9 cellular contexts compared by ENCODE assay signal in genomic region chr7:151851160-151851751, GRCh38. TPM values are rescaled to one million over a fixed set of nuclear protein-coding genes. Genes with fewer than 3 reads are reported as not detected.
DNase-seq lines count a peak whose midpoint lies in the region; ATAC-seq and TF ChIP-seq lines count a peak whose summit lies in the region.
"Had no signal": no experiment of that assay in that cellular context is flagged by ENCODE, and none has a peak within 500 bp of the region (broad histone marks: within the 10 kb centered on the region; RNA-seq: fewer than 3 reads in every experiment).

No MANE protein-coding gene starts in this region.

- POLR2A ChIA-PET in CD8-positive, alpha-beta T cell (lab: Charles Lee): interaction anchor here (1.1 kb wide), 1 partner anchor 24 kb away, joined by 3 read pairs; no protein-coding TSS in a partner anchor
- POLR2A ChIA-PET in activated CD8-positive, alpha-beta T cell treated with anti-CD3 and anti-CD28 coated beads, Interleukin-2, amount 10 ng/mL, durations not matched to agents 7 days and 5 days (lab: Charles Lee): interaction anchor here (1.0 kb wide), 1 partner anchor 13 kb away, joined by 3 read pairs; no protein-coding TSS in a partner anchor

- no peaks in the 10 kb centered on the region for H3K27me3 ChIP-seq in CD8-positive, alpha-beta T cell (ENCODE audit: insufficient read depth, low read length)
- H3K27me3 ChIP-seq in right cardiac atrium (ENCODE audit: control insufficient read depth, insufficient read depth) (no peaks in the 10 kb centered on the region), suprapubic skin (no peaks in the 10 kb centered on the region), SJCRH30 (no peaks in the 10 kb centered on the region)
- H3K27me3 ChIP-seq: ovary had no signal

- peak overlapping the region; percentile 56 for H3K4me3 Mint-ChIP-seq in CD8-positive, alpha-beta T cell
- H3K4me3 Mint-ChIP-seq in activated CD8-positive, alpha-beta T cell treated with anti-CD3 and anti-CD28 coated beads, Interleukin-2, amount 10 ng/mL, durations not matched to agents 7 days and 5 days: peak overlapping the region; percentile 53

- DNase-seq in CD8-positive, alpha-beta T cell: no peak
- peak; percentile 48 for DNase-seq in activated CD8-positive, alpha-beta T cell treated with anti-CD3 and anti-CD28 coated beads, Interleukin-2, amount 10 ng/mL, durations not matched to agents 7 days and 5 days
- peak in 2 of 3 donors; percentile 76 to 80 for DNase-seq in right cardiac atrium
- peak in 1 of 2 donors; percentile 72 for DNase-seq in suprapubic skin (ENCODE audit: low spot score in 2 of 2)
- no peak for DNase-seq in SJCRH30
- no peak for DNase-seq in NCI-H2227 (lab: John Stamatoyannopoulos, UW; ENCODE audit: unreplicated experiment)

- TF ChIP-seq EP300 in suprapubic skin (IDR thresholded peaks at IDR 0.05): no peak

- no peaks in the 10 kb centered on the region for H3K36me3 ChIP-seq in CD8-positive, alpha-beta T cell (ENCODE audit: insufficient read depth, low read length)
- H3K36me3 ChIP-seq in suprapubic skin: no peaks in the 10 kb centered on the region
- H3K36me3 ChIP-seq in SJCRH30: no peaks in the 10 kb centered on the region
- H3K36me3 ChIP-seq: ovary had no signal

- peaks cover 15% of the 10 kb centered on the region for H3K4me1 ChIP-seq in CD8-positive, alpha-beta T cell (ENCODE audit: insufficient read depth, low read length)
- H3K4me1 ChIP-seq in right cardiac atrium (ENCODE audit: control insufficient read depth, insufficient read depth, low read length) (no peaks in the 10 kb centered on the region), suprapubic skin (peaks cover 30% of the 10 kb centered on the region), SJCRH30 (no peaks in the 10 kb centered on the region)

- no peak for TF ChIP-seq POLR2A in suprapubic skin (IDR thresholded peaks at IDR 0.05)

- no peaks in the 10 kb centered on the region for H3K27me3 Mint-ChIP-seq in CD8-positive, alpha-beta T cell (ENCODE audit: low read depth)
- no peaks in the 10 kb centered on the region for H3K27me3 Mint-ChIP-seq in activated CD8-positive, alpha-beta T cell treated with anti-CD3 and anti-CD28 coated beads, Interleukin-2, amount 10 ng/mL, durations not matched to agents 7 days and 5 days (ENCODE audit: low read depth)

- intact Hi-C loops in CD8-positive, alpha-beta T cell (cut with DNase I, micrococcal nuclease): no loop called here
- intact Hi-C loops in right cardiac atrium (cut with DNase I): no loop called here

- peaks cover 5% of the 10 kb centered on the region for H3K36me3 Mint-ChIP-seq in CD8-positive, alpha-beta T cell
- no peaks in the 10 kb centered on the region for H3K36me3 Mint-ChIP-seq in activated CD8-positive, alpha-beta T cell treated with anti-CD3 and anti-CD28 coated beads, Interleukin-2, amount 10 ng/mL, durations not matched to agents 7 days and 5 days (ENCODE audit: low read depth)

- no peaks in the 10 kb centered on the region for H3K9me3 Mint-ChIP-seq in CD8-positive, alpha-beta T cell
- H3K9me3 Mint-ChIP-seq in activated CD8-positive, alpha-beta T cell treated with anti-CD3 and anti-CD28 coated beads, Interleukin-2, amount 10 ng/mL, durations not matched to agents 7 days and 5 days (ENCODE audit: insufficient read depth): no peaks in the 10 kb centered on the region

- peak; percentile 29 for ATAC-seq in CD8-positive, alpha-beta T cell
- peak; percentile 55 for ATAC-seq in HG03139 (IDR thresholded peaks at IDR 0.05; ENCODE audit: unreplicated experiment)
- peak; percentile 72 for ATAC-seq in activated CD8-positive, alpha-beta T cell treated with anti-CD3 and anti-CD28 coated beads, Interleukin-2, amount 10 ng/mL, durations not matched to agents 7 days and 5 days
- ATAC-seq in right cardiac atrium: peak; percentile 28 to 41
- ATAC-seq in GM21360 (IDR thresholded peaks at IDR 0.05; ENCODE audit: unreplicated experiment): no peak

- H3K4me3 ChIP-seq in CD8-positive, alpha-beta T cell (ENCODE audit: low read depth, low read length): no peak overlapping the region
- H3K4me3 ChIP-seq in right cardiac atrium (ENCODE audit: low read length): no peak overlapping the region
- H3K4me3 ChIP-seq in suprapubic skin: peak overlapping the region; percentile 25
- H3K4me3 ChIP-seq in SJCRH30: no peak overlapping the region
- H3K4me3 ChIP-seq: ovary had no signal

- CTCF ChIA-PET in CD8-positive, alpha-beta T cell (lab: Charles Lee): interaction anchor here (1.2 to 1.7 kb wide), 2 partner anchors 12 to 69 kb away, joined by 3 to 4 read pairs; no protein-coding TSS in a partner anchor
- CTCF ChIA-PET in activated CD8-positive, alpha-beta T cell treated with anti-CD3 and anti-CD28 coated beads, Interleukin-2, amount 10 ng/mL, durations not matched to agents 7 days and 5 days (lab: Charles Lee): interaction anchor here (0.8 to 1.9 kb wide), 4 partner anchors 11 to 91 kb away, joined by 3 to 6 read pairs (median 3); no protein-coding TSS in a partner anchor

- H3K9me3 ChIP-seq in CD8-positive, alpha-beta T cell (ENCODE audit: low read length): no peaks in the 10 kb centered on the region
- no peaks in the 10 kb centered on the region for H3K9me3 ChIP-seq in right cardiac atrium (ENCODE audit: control insufficient read depth, low read length)
- H3K9me3 ChIP-seq in suprapubic skin: no peaks in the 10 kb centered on the region
- no peaks in the 10 kb centered on the region for H3K9me3 ChIP-seq in SJCRH30 (replicated peaks)
- H3K9me3 ChIP-seq: ovary had no signal

- H3K27ac Mint-ChIP-seq in CD8-positive, alpha-beta T cell: no peak overlapping the region
- H3K27ac Mint-ChIP-seq in activated CD8-positive, alpha-beta T cell treated with anti-CD3 and anti-CD28 coated beads, Interleukin-2, amount 10 ng/mL, durations not matched to agents 7 days and 5 days: peak overlapping the region; percentile 24

- peaks cover 34% of the 10 kb centered on the region for H3K4me1 Mint-ChIP-seq in CD8-positive, alpha-beta T cell (ENCODE audit: low read depth)
- H3K4me1 Mint-ChIP-seq in activated CD8-positive, alpha-beta T cell treated with anti-CD3 and anti-CD28 coated beads, Interleukin-2, amount 10 ng/mL, durations not matched to agents 7 days and 5 days (ENCODE audit: low read depth): peaks cover 25% of the 10 kb centered on the region

- TF ChIP-seq CTCF in CD8-positive, alpha-beta T cell (IDR thresholded peaks at IDR 0.05): no peak
- TF ChIP-seq CTCF in suprapubic skin (IDR thresholded peaks at IDR 0.05): no peak

- 67% methylated on average over 16 of the region's 16 CpGs for WGBS in right cardiac atrium
- WGBS in suprapubic skin: 30% methylated on average over 16 of the region's 16 CpGs

- no peak overlapping the region for H3K27ac ChIP-seq in CD8-positive, alpha-beta T cell (ENCODE audit: low read depth, low read length)
- H3K27ac ChIP-seq in right cardiac atrium (ENCODE audit: low read length): no peak overlapping the region
- H3K27ac ChIP-seq in suprapubic skin: peak overlapping the region; percentile 76
- H3K27ac ChIP-seq in SJCRH30: no peak overlapping the region
- H3K27ac ChIP-seq: ovary had no signal

RNA-seq across cellular contexts. Expression of gene PRKAG2, which starts 25.7 kb away (rescaled TPM):
- total RNA-seq in CD8-positive, alpha-beta T cell: 10 to 100 TPM; 41.3 to 41.8 TPM
- total RNA-seq in activated CD8-positive, alpha-beta T cell treated with anti-CD3 and anti-CD28 coated beads, Interleukin-2, amount 10 ng/mL, durations not matched to agents 7 days and 5 days: 10 to 100 TPM; 23.6 to 28.3 TPM
- total RNA-seq in right cardiac atrium (100 to 1,000 TPM; 167 to 298 (median 211) TPM), suprapubic skin (10 to 100 TPM; 16.5 to 40.0 (median 17.3) TPM)
- 162 TPM for polyA plus RNA-seq in right cardiac atrium
- total RNA-seq in SJCRH30 (2014; rRNA removed; shearing (Covaris generic)): 9.5 and 10.9 TPM in 2 replicates

Comparison
In these comparisons a context has a peak if more than half of its experiments do, and no peak if none do; other contexts are left out.
1. DNase-seq: peak in activated CD8-positive, alpha-beta T cell treated with anti-CD3 and anti-CD28 coated beads, Interleukin-2, amount 10 ng/mL, durations not matched to agents 7 days and 5 days (single experiment) and right cardiac atrium (2 of 3); none in CD8-positive, alpha-beta T cell (0 of 7), SJCRH30 (0 of 2) and NCI-H2227 (single experiment).